ENCODE assay signal across 13 cellular contexts in the genomic region with DNA sequence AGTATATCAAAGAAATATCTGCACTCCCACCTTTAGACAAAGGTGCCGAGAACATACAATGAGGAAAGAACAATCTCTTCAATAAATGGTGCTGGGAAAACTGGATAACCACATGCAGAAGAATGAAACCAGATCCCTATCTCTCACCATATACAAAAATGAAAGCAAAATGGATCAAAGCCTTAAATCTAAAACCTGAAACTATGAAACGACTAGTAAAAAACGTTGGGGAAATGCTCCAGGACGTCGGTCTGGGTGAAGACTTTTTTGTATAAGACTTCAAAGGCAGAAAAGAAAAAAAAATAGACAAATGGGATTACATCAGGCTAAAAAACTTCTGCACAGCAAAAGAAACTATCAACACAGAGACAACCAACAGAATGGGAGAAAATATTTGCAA.
"Had no signal": no experiment of that assay in that cellular context is flagged by ENCODE, and none has a peak within 500 bp of the region (broad histone marks: within the 10 kb centered on the region; RNA-seq: fewer than 3 reads in every experiment).

No MANE protein-coding gene starts in this region.

- H3K27ac Mint-ChIP-seq: activated CD8-positive, alpha-beta T cell treated with anti-CD3 and anti-CD28 coated beads for 36 hours; endodermal cell; stimulated activated naive CD8-positive, alpha-beta T cell treated with anti-CD3 and anti-CD28 coated beads, Interleukin-15, amount 100 ng/mL, for 72 hours had no signal

- DNase-seq: activated CD8-positive, alpha-beta T cell treated with anti-CD3 and anti-CD28 coated beads for 36 hours; anterior cingulate cortex; endodermal cell; erythroblast; hypothalamus; kidney glomerular epithelial cell; lower lobe of right lung; midbrain; pancreas; stimulated activated CD4-positive, alpha-beta T cell treated with anti-CD3 and anti-CD28 coated beads, Interleukin-4, amount 100 ng/mL, for 1 hour; stimulated activated naive CD8-positive, alpha-beta T cell treated with anti-CD3 and anti-CD28 coated beads, Interleukin-15, amount 100 ng/mL, for 72 hours had no signal

- H3K27me3 ChIP-seq: pancreas had no signal

- H3K9me3 Mint-ChIP-seq: activated CD8-positive, alpha-beta T cell treated with anti-CD3 and anti-CD28 coated beads for 36 hours; activated naive CD4-positive, alpha-beta T cell treated with anti-CD3 and anti-CD28 coated beads, Interleukin-2, amount 50 U/mL, for 72 hours; endodermal cell; stimulated activated naive CD8-positive, alpha-beta T cell treated with anti-CD3 and anti-CD28 coated beads, Interleukin-15, amount 100 ng/mL, for 72 hours had no signal

- H3K27ac ChIP-seq: lower lobe of right lung, pancreas, thoracic aorta had no signal

- H3K4me3 ChIP-seq: lower lobe of right lung, pancreas, thoracic aorta had no signal

- H3K4me3 Mint-ChIP-seq: activated CD8-positive, alpha-beta T cell treated with anti-CD3 and anti-CD28 coated beads for 36 hours; endodermal cell had no signal

- FAIRE-seq: pancreas had no signal

- H3K9me3 ChIP-seq: lower lobe of right lung, pancreas, thoracic aorta had no signal

- ATAC-seq: activated CD8-positive, alpha-beta T cell treated with anti-CD3 and anti-CD28 coated beads for 36 hours; lower lobe of right lung; pancreas; stimulated activated naive CD8-positive, alpha-beta T cell treated with anti-CD3 and anti-CD28 coated beads, Interleukin-15, amount 100 ng/mL, for 72 hours had no signal

- H3K36me3 ChIP-seq: lower lobe of right lung, pancreas, thoracic aorta had no signal
